ENCODE assay signal across 20 cellular contexts in the genomic region with DNA sequence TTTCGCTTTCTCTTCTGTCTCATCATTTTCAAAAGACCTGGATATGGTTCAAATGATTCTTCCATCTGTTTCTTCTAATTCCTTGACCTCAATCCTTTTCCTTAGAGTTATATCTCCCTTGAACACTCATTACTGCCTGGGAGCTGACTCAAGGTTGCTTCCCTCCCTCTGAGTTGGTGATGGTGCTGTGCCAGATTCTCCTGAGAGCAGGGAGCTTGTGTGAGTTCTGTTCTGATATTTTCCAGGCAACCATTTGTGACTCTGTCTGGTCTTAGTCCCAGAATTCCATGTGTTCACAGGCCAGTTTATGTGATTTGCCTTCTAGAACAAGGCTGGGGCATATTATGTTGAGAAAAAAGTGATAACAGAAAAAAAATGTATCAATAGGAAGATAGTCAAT.
DNase-seq lines count a peak whose midpoint lies in the region; ATAC-seq, FAIRE-seq and TF ChIP-seq lines count a peak whose summit lies in the region.
"Had no signal": no experiment of that assay in that cellular context is flagged by ENCODE, and none has a peak within 500 bp of the region (broad histone marks: within the 10 kb centered on the region; RNA-seq: fewer than 3 reads in every experiment).

No MANE protein-coding gene starts in this region.

- H3K4me1 ChIP-seq in mesendoderm (ENCODE audit: control insufficient read depth, low read depth, low read length) (no peaks in the 10 kb centered on the region), upper lobe of right lung (no peaks in the 10 kb centered on the region), gastrocnemius medialis (no peaks in the 10 kb centered on the region)
- H3K4me1 ChIP-seq: esophagus squamous epithelium had no signal

- H3K23ac ChIP-seq in mesendoderm (ENCODE audit: low read length) = no peak overlapping the region

- H4K8ac ChIP-seq in mesendoderm (ENCODE audit: low read depth, low read length) = no peak overlapping the region

- H3K18ac ChIP-seq in mesendoderm (ENCODE audit: low read length) = no peak overlapping the region

- H3K9me3 Mint-ChIP-seq in brain = peaks cover 0 to under 1% (median 0%) of the 10 kb centered on the region in 5 experiments
- H3K9me3 Mint-ChIP-seq: dendritic cell treated with granulocyte-macrophage colony-stimulating factor and Interleukin-4, amounts not matched to agents 40 ng/mL and 50 ng/mL, for 4 days; HFFc6; stimulated activated naive CD8-positive, alpha-beta T cell treated with anti-CD3 and anti-CD28 coated beads, Interleukin-15, Interleukin-2, amounts not matched to agents 100 ng/mL and 50 ng/mL, for 24 hours had no signal

- H4K5ac ChIP-seq in mesendoderm (ENCODE audit: low read length) = no peak overlapping the region

- DNase-seq in AG10803 (ENCODE audit: low read depth) (peak; percentile 50), HT1080 (ENCODE audit: low read depth) (peak; percentile 22), mesendoderm (peak; percentile 3), GM12892 (ENCODE audit: insufficient read length) (no peak), upper lobe of right lung (no peak), HUDEP-2 (lab: John Stamatoyannopoulos, UW; ENCODE audit: unreplicated experiment in 76 of 76) (no peak), gastrocnemius medialis (no peak)
- DNase-seq: activated CD4-positive, alpha-beta T cell treated with anti-CD3 and anti-CD28 coated beads for 48 hours; esophagus squamous epithelium; HFFc6; Karpas-422; mammary epithelial cell; NCI-H1930; NCI-H526 had no signal

- H3K27ac ChIP-seq in mesendoderm (ENCODE audit: low read depth, low read length) (no peak overlapping the region), upper lobe of right lung (no peak overlapping the region), gastrocnemius medialis (no peak overlapping the region)
- H3K27ac ChIP-seq: esophagus squamous epithelium, HL-60, neutrophil had no signal

- TF ChIP-seq CTCF in AG10803 (conservative IDR thresholded peaks at IDR 0.05; ENCODE audit: low read length) (no peak), brain (conservative IDR thresholded peaks at IDR 0.05) (no peak), upper lobe of right lung (IDR thresholded peaks at IDR 0.05) (no peak), gastrocnemius medialis (IDR thresholded peaks at IDR 0.05 in 4 of 5, conservative IDR thresholded peaks at IDR 0.05 in 1 of 5) (no peak)

- H3K27me3 ChIP-seq in mesendoderm (ENCODE audit: insufficient read depth, low read length, poor library complexity) (no peaks in the 10 kb centered on the region), upper lobe of right lung (no peaks in the 10 kb centered on the region), gastrocnemius medialis (no peaks in the 10 kb centered on the region)
- H3K27me3 ChIP-seq: esophagus squamous epithelium, neutrophil had no signal

- TF ChIP-seq POLR2A in GM12892 (IDR thresholded peaks at IDR 0.05; ENCODE audit: low read depth, low read length) (no peak), gastrocnemius medialis (IDR thresholded peaks at IDR 0.05) (no peak)

- no peak overlapping the region for H2AK5ac ChIP-seq in mesendoderm (ENCODE audit: low read length)

- no peak overlapping the region for H3K56ac ChIP-seq in mesendoderm (ENCODE audit: low read length)

- no peak overlapping the region for H3K9ac ChIP-seq in mesendoderm (ENCODE audit: low read length)

- no peak overlapping the region for H2BK15ac ChIP-seq in mesendoderm (replicated peaks; ENCODE audit: low read depth)

- H3K27me3 Mint-ChIP-seq in brain = no peaks in the 10 kb centered on the region
- H3K27me3 Mint-ChIP-seq: activated naive CD8-positive, alpha-beta T cell; dendritic cell treated with granulocyte-macrophage colony-stimulating factor and Interleukin-4, amounts not matched to agents 40 ng/mL and 50 ng/mL, for 4 days; stimulated activated naive CD8-positive, alpha-beta T cell treated with anti-CD3 and anti-CD28 coated beads, Interleukin-15, Interleukin-2, amounts not matched to agents 100 ng/mL and 50 ng/mL, for 24 hours had no signal

- H3K36me3 Mint-ChIP-seq in brain = no peaks in the 10 kb centered on the region
- H3K36me3 Mint-ChIP-seq: activated naive CD8-positive, alpha-beta T cell had no signal

- H3K79me2 ChIP-seq in mesendoderm (ENCODE audit: control insufficient read depth, insufficient read depth, low read length) = no peaks in the 10 kb centered on the region

- no peak overlapping the region for H3K4me3 ChIP-seq in AG10803 (ENCODE audit: low read length)
- H3K4me3 ChIP-seq in mesendoderm (ENCODE audit: low read length) = no peak overlapping the region
- H3K4me3 ChIP-seq in upper lobe of right lung = no peak overlapping the region
- no peak overlapping the region for H3K4me3 ChIP-seq in gastrocnemius medialis
- H3K4me3 ChIP-seq: esophagus squamous epithelium had no signal

- H2BK5ac ChIP-seq in mesendoderm (ENCODE audit: low read length) = no peak overlapping the region

- no CpG with 5 or more reads among the region's 1 CpG for WGBS in mesendoderm (ENCODE audit: extremely low coverage, insufficient coverage, low lambda C conversion rate)

- H3K4me2 ChIP-seq in mesendoderm (ENCODE audit: low read length) = no peak overlapping the region

- H3K36me3 ChIP-seq in mesendoderm (ENCODE audit: control insufficient read depth, insufficient read depth, low read length) (no peaks in the 10 kb centered on the region), upper lobe of right lung (no peaks in the 10 kb centered on the region), gastrocnemius medialis (no peaks in the 10 kb centered on the region)
- H3K36me3 ChIP-seq: esophagus squamous epithelium, neutrophil had no signal

- no peak overlapping the region for H3K4ac ChIP-seq in mesendoderm (ENCODE audit: low read depth, low read length)

- ATAC-seq in upper lobe of right lung (no peak), gastrocnemius medialis (no peak)

- H3K4me1 Mint-ChIP-seq in brain = peaks cover 5% of the 10 kb centered on the region

- H2BK120ac ChIP-seq in mesendoderm (ENCODE audit: low read depth, low read length) = no peak overlapping the region

- in situ Hi-C loops in gastrocnemius medialis (cut with MboI; ENCODE audit: low sequenced_read_pairs in 4 of 4) = no loop called here

- H3K9me3 ChIP-seq in upper lobe of right lung = no peaks in the 10 kb centered on the region
- no peaks in the 10 kb centered on the region for H3K9me3 ChIP-seq in gastrocnemius medialis
- H3K9me3 ChIP-seq: esophagus squamous epithelium, neutrophil had no signal

- H3K27ac Mint-ChIP-seq in brain = peak overlapping the region in 3 of 5 experiments; percentile 32 to 66 (median 59)
- H3K27ac Mint-ChIP-seq: activated naive CD8-positive, alpha-beta T cell; dendritic cell treated with granulocyte-macrophage colony-stimulating factor and Interleukin-4, amounts not matched to agents 40 ng/mL and 50 ng/mL, for 4 days; HFFc6; stimulated activated naive CD8-positive, alpha-beta T cell treated with anti-CD3 and anti-CD28 coated beads, Interleukin-15, Interleukin-2, amounts not matched to agents 100 ng/mL and 50 ng/mL, for 24 hours had no signal

- no peak for FAIRE-seq in GM12892 (lab: Jason Lieb, UNC)

- no peaks in the 10 kb centered on the region for H3K79me1 ChIP-seq in mesendoderm (ENCODE audit: low read length)

- intact Hi-C loops in upper lobe of right lung (cut with DNase I) (no loop called here), gastrocnemius medialis (cut with DNase I; ENCODE audit: low total_unique reads) (no loop called here)

- no peak overlapping the region for H3K4me3 Mint-ChIP-seq in brain
- H3K4me3 Mint-ChIP-seq: activated naive CD8-positive, alpha-beta T cell; dendritic cell treated with granulocyte-macrophage colony-stimulating factor and Interleukin-4, amounts not matched to agents 40 ng/mL and 50 ng/mL, for 4 days; HFFc6; stimulated activated naive CD8-positive, alpha-beta T cell treated with anti-CD3 and anti-CD28 coated beads, Interleukin-15, Interleukin-2, amounts not matched to agents 100 ng/mL and 50 ng/mL, for 24 hours had no signal

Comparison
In these comparisons a context has a peak if more than half of its experiments do, and no peak if none do; other contexts are left out.
1. DNase-seq: peak in AG10803 (single experiment), HT1080 (single experiment) and mesendoderm (single experiment); none in GM12892 (single experiment), upper lobe of right lung (single experiment), HUDEP-2 (0 of 76) and gastrocnemius medialis (0 of 2).